Comparison of ENCODE assay signal across 12 cellular contexts in the genomic region with DNA sequence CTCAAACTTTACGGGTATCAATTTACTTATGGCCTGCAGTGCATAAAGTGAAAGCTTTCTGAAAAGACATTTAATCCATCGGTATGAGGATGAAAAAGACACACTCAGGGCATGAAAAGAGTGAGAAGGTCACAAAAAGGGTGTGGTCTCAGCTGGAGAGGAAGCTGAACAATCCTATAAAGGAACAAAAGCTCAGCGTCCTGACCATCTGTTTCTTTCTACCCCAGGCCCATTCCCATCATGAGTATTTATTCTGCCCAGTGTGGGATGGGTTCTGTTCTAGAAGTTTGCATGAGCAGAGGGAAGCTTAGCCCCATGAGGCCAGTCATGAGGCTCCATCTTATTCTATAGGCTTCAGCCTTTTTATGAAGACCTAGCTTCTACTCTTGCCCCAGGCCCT.
DNase-seq lines count a peak whose midpoint lies in the region; ATAC-seq and TF ChIP-seq lines count a peak whose summit lies in the region.
"Had no signal": no experiment of that assay in that cellular context is flagged by ENCODE, and none has a peak within 500 bp of the region (broad histone marks: within the 10 kb centered on the region; RNA-seq: fewer than 3 reads in every experiment).

No MANE protein-coding gene starts in this region.

- in situ Hi-C loops in Panc1 (cut with HindIII; ENCODE audit: low pct_unique_long_range_greater_than_20kb, low sequenced_read_pairs): loop anchor here (25.0 kb wide), 1 partner anchor 561 kb away; a partner anchor contains a TSS

- H3K27me3 Mint-ChIP-seq in activated CD4-positive, alpha-beta T cell treated with anti-CD3 and anti-CD28 coated beads, Interleukin-2, amount 10 ng/mL, durations not matched to agents 7 days and 5 days: peaks cover 6% of the 10 kb centered on the region
- H3K27me3 Mint-ChIP-seq in effector memory CD8-positive, alpha-beta T cell: no peaks in the 10 kb centered on the region

- POLR2A ChIA-PET in activated CD4-positive, alpha-beta T cell treated with anti-CD3 and anti-CD28 coated beads, Interleukin-2, amount 10 ng/mL, durations not matched to agents 7 days and 5 days (lab: Charles Lee): interaction anchor here (0.7 kb wide), 1 partner anchor 658 kb away, joined by 3 read pairs; no protein-coding TSS in a partner anchor
- POLR2A ChIA-PET in Panc1 (lab: Charles Lee): no interaction called here

- TF ChIP-seq CTCF in Panc1 (IDR thresholded peaks at IDR 0.05) (no peak), vagina (IDR thresholded peaks at IDR 0.05) (no peak)

- H3K9me3 Mint-ChIP-seq in activated CD4-positive, alpha-beta T cell treated with anti-CD3 and anti-CD28 coated beads, Interleukin-2, amount 10 ng/mL, durations not matched to agents 7 days and 5 days: no peaks in the 10 kb centered on the region
- H3K9me3 Mint-ChIP-seq in effector memory CD8-positive, alpha-beta T cell: no peaks in the 10 kb centered on the region

- no TSS peak for BruUV-seq in Panc1 (replicated peaks; lab: Mats Ljungman, UMichigan)

- CTCF ChIA-PET in activated CD4-positive, alpha-beta T cell treated with anti-CD3 and anti-CD28 coated beads, Interleukin-2, amount 10 ng/mL, durations not matched to agents 7 days and 5 days (lab: Charles Lee): interaction anchor here (0.8 to 1.6 kb wide), 14 partner anchors 9 to 559 kb away, joined by 3 to 8 read pairs (median 3); no protein-coding TSS in a partner anchor
- CTCF ChIA-PET in Panc1 (lab: Charles Lee): interaction anchor here (0.6 kb wide), 1 partner anchor 50 kb away, joined by 4 read pairs; no protein-coding TSS in a partner anchor

- TF ChIP-seq POLR2A in vagina (IDR thresholded peaks at IDR 0.05): no peak

- H3K27ac Mint-ChIP-seq in activated CD4-positive, alpha-beta T cell treated with anti-CD3 and anti-CD28 coated beads, Interleukin-2, amount 10 ng/mL, durations not matched to agents 7 days and 5 days: peak overlapping the region; percentile 79
- H3K27ac Mint-ChIP-seq in effector memory CD8-positive, alpha-beta T cell: peak overlapping the region in 1 of 2 donors; percentile 62

- peak overlapping the region; percentile 18 for H3K4me2 ChIP-seq in skeletal muscle satellite cell (ENCODE audit: low read length)

- H3K27me3 ChIP-seq in Panc1 (ENCODE audit: control insufficient read depth, insufficient read depth, low read length) (no peaks in the 10 kb centered on the region), skeletal muscle satellite cell (ENCODE audit: control insufficient read depth, insufficient read depth, low read length) (no peaks in the 10 kb centered on the region), vagina (no peaks in the 10 kb centered on the region)
- H3K27me3 ChIP-seq: neutrophil had no signal

- H3K4me3 ChIP-seq in Panc1 (ENCODE audit: low read depth in 2 of 2, low read length in 2 of 2): no peak overlapping the region
- H3K4me3 ChIP-seq in skeletal muscle satellite cell (ENCODE audit: low read length): no peak overlapping the region
- H3K4me3 ChIP-seq in vagina: no peak overlapping the region

- H3K4me1 ChIP-seq in Panc1 (ENCODE audit: control insufficient read depth, insufficient read depth, low read length): peaks cover 48% of the 10 kb centered on the region
- H3K4me1 ChIP-seq in skeletal muscle satellite cell (ENCODE audit: control insufficient read depth, insufficient read depth, low read length): peaks cover 54% of the 10 kb centered on the region
- peaks cover 47% of the 10 kb centered on the region for H3K4me1 ChIP-seq in vagina

- no peaks in the 10 kb centered on the region for H3K9me3 ChIP-seq in Panc1 (ENCODE audit: control insufficient read depth, insufficient read depth, low read depth, low read length)
- H3K9me3 ChIP-seq in skeletal muscle satellite cell (replicated peaks; ENCODE audit: low read length): no peaks in the 10 kb centered on the region
- no peaks in the 10 kb centered on the region for H3K9me3 ChIP-seq in vagina
- H3K9me3 ChIP-seq: neutrophil had no signal

- H3K36me3 ChIP-seq in Panc1 (ENCODE audit: control insufficient read depth, insufficient read depth, low read length) (no peaks in the 10 kb centered on the region), skeletal muscle satellite cell (ENCODE audit: insufficient read depth, low read length) (no peaks in the 10 kb centered on the region), vagina (no peaks in the 10 kb centered on the region)
- H3K36me3 ChIP-seq: neutrophil had no signal

- H3K27ac ChIP-seq in Panc1 (ENCODE audit: low read length) (peak overlapping the region; percentile 25; the same call in 1 of the 2 replicates), vagina (no peak overlapping the region)
- H3K27ac ChIP-seq: neutrophil had no signal

- intact Hi-C loops in Panc1 (cut with micrococcal nuclease; ENCODE audit: unreplicated experiment): no loop called here
- intact Hi-C loops in vagina (cut with DNase I): loop anchor here (10.0 kb wide), 1 partner anchor 646 kb away; no protein-coding TSS in a partner anchor

- H3K9ac ChIP-seq in skeletal muscle satellite cell (ENCODE audit: low read depth, low read length): no peak overlapping the region

- peaks cover 35% of the 10 kb centered on the region for H3K4me1 Mint-ChIP-seq in activated CD4-positive, alpha-beta T cell treated with anti-CD3 and anti-CD28 coated beads, Interleukin-2, amount 10 ng/mL, durations not matched to agents 7 days and 5 days
- H3K4me1 Mint-ChIP-seq in effector memory CD8-positive, alpha-beta T cell (ENCODE audit: low read depth in 2 of 2): peaks cover 27 to 60% of the 10 kb centered on the region in 2 donors

- ATAC-seq in Panc1 (no peak), GM18873 (IDR thresholded peaks at IDR 0.05; ENCODE audit: low FRiP score, unreplicated experiment) (no peak), esophagus mucosa (no peak)
- peak; percentile 12 for ATAC-seq in effector memory CD8-positive, alpha-beta T cell (replicated peaks)

- H3K36me3 Mint-ChIP-seq in activated CD4-positive, alpha-beta T cell treated with anti-CD3 and anti-CD28 coated beads, Interleukin-2, amount 10 ng/mL, durations not matched to agents 7 days and 5 days (ENCODE audit: low read depth): peaks cover 17% of the 10 kb centered on the region
- no peaks in the 10 kb centered on the region for H3K36me3 Mint-ChIP-seq in effector memory CD8-positive, alpha-beta T cell (ENCODE audit: insufficient read depth)

- DNase-seq in activated CD4-positive, alpha-beta T cell treated with anti-CD3 and anti-CD28 coated beads, Interleukin-2, amount 10 ng/mL, durations not matched to agents 7 days and 5 days: no peak
- DNase-seq in activated CD4-positive, alpha-beta T cell treated with anti-CD3 and anti-CD28 coated beads, Interleukin-2, amount 50 U/mL, for 4 hours: no peak
- DNase-seq in Panc1 (ENCODE audit: low read depth, low spot score) (no peak), vagina (ENCODE audit: extremely low spot score in 2 of 2) (no peak)
- no peak for DNase-seq in effector memory CD8-positive, alpha-beta T cell
- DNase-seq: GOT3, NCI-H526, SW 1271 had no signal

- H3K4me3 Mint-ChIP-seq in activated CD4-positive, alpha-beta T cell treated with anti-CD3 and anti-CD28 coated beads, Interleukin-2, amount 10 ng/mL, durations not matched to agents 7 days and 5 days: no peak overlapping the region
- H3K4me3 Mint-ChIP-seq in effector memory CD8-positive, alpha-beta T cell: peak overlapping the region; percentile 9 to 51
